Comparison of ENCODE assay signal across 24 cellular contexts in genomic region chr15:72847806-72848205, GRCh38.
"Had no signal": no experiment of that assay in that cellular context is flagged by ENCODE, and none has a peak within 500 bp of the region (broad histone marks: within the 10 kb centered on the region; RNA-seq: fewer than 3 reads in every experiment).

No MANE protein-coding gene starts in this region.

- H3K27ac ChIP-seq: dorsolateral prefrontal cortex, heart left ventricle, pancreas, stomach, thoracic aorta, transverse colon had no signal

- ATAC-seq: esophagus mucosa; heart left ventricle; left lobe of liver; naive thymus-derived CD4-positive, alpha-beta T cell; pancreas; right cardiac atrium had no signal

- H3K9me3 ChIP-seq: heart left ventricle, pancreas, stomach, thoracic aorta, transverse colon had no signal

- DNase-seq: cortex of kidney; dorsolateral prefrontal cortex; effector CD8-positive, alpha-beta T cell; heart left ventricle; hippocampal formation; islet precursor cell; mammary epithelial cell; naive thymus-derived CD4-positive, alpha-beta T cell; nephron progenitor cell; nucleus accumbens; pancreas; right cardiac atrium; small intestine; stimulated activated CD4-positive, alpha-beta T cell treated with anti-CD3 and anti-CD28 coated beads, Interleukin-12 subunit alpha, Interleukin-12 subunit beta, amount 100 ng/mL, for 4 hours; stimulated activated naive CD4-positive, alpha-beta T cell; stomach; substantia nigra; transverse colon had no signal

- H3K27me3 ChIP-seq: transverse colon had no signal

- FAIRE-seq: endometrium, frontal cortex, pancreas, small intestine had no signal

- H3K4me1 ChIP-seq: pancreas, stomach, transverse colon had no signal

- H3K4me3 Mint-ChIP-seq: naive thymus-derived CD4-positive, alpha-beta T cell; nephron progenitor cell had no signal

- H3K27ac Mint-ChIP-seq: naive thymus-derived CD4-positive, alpha-beta T cell; nephron progenitor cell; progenitor cell of endocrine pancreas had no signal

- H3K4me3 ChIP-seq: dorsolateral prefrontal cortex, heart left ventricle, pancreas, stomach, thoracic aorta, transverse colon had no signal

- H3K36me3 ChIP-seq: heart left ventricle, pancreas, stomach, thoracic aorta, transverse colon had no signal
